In the genomic region with DNA sequence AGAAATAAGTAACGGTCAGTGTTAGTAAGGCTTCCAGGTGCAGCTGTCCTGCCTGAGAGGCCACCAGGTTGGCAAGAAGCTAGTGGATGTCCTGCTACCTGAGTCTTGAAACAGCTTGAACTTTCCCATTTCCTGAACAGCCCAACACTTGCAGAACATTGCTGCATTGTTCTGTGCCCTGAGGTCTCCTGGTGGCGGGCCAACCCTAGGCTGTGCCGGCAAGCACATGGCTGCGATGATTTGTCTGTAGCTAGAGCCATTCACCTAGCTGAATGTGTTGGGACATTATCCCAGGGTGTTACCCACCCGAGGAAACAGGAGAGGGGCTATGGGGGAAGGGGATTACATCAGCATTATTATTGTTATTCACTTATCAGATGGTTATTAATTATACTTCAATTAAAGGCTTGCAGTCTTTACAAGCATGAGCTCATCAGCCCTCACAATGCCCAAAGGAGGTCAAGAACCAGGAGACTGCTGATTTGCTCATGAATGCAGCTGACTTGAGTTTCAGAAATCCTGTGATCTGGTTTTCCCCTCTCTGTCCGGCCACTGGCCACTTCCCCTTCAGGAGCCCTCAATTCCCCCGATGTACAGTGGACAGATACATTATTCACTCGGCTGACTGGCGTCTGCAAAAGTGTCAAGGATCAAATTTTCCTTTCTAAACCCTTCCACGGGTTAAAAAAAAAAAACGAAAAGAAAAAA, we compare ENCODE assay signal across 12 cellular contexts.
A peak's percentile ranks its signal among the peaks of the same experiment; 100 is the strongest.
DNase-seq lines count a peak whose midpoint lies in the region; ATAC-seq and TF ChIP-seq lines count a peak whose summit lies in the region.
"Had no signal": no experiment of that assay in that cellular context is flagged by ENCODE, and none has a peak within 500 bp of the region (broad histone marks: within the 10 kb centered on the region; RNA-seq: fewer than 3 reads in every experiment).

No MANE protein-coding gene starts in this region.

- peak overlapping the region in 1 of 2 donors; percentile 34 for H3K9ac ChIP-seq in mucosa of rectum (ENCODE audit: low read depth in 1 of 2, low read length in 2 of 2)
- H3K9ac ChIP-seq in SK-N-SH = no peak overlapping the region

- 80% methylated on average over 9 of the region's 11 CpGs for WGBS in SK-N-SH (ENCODE audit: low lambda C conversion rate)

- DNase-seq in MG63 (peak; percentile 4), upper lobe of right lung (no peak), NOMO-1 (lab: John Stamatoyannopoulos, UW; ENCODE audit: unreplicated experiment in 2 of 2) (no peak), SK-N-SH (no peak)
- DNase-seq: activated CD4-positive, alpha-beta T cell treated with anti-CD3 and anti-CD28 coated beads for 48 hours; activated naive CD4-positive, alpha-beta T cell; DMS 273 treated with DMSO at 0.1 percent for 48 hours; NCI-H1092 treated with DMSO at 0.1 percent for 48 hours; stimulated activated CD4-positive, alpha-beta T cell treated with anti-CD3 and anti-CD28 coated beads, Interleukin-15, amount 100 ng/mL, for 24 hours had no signal

- H3K79me2 ChIP-seq in SK-N-SH (ENCODE audit: insufficient read depth) = no peaks in the 10 kb centered on the region

- no peaks in the 10 kb centered on the region for H4K20me1 ChIP-seq in SK-N-SH (ENCODE audit: insufficient read depth)

- CTCF ChIA-PET in SK-N-SH (lab: Yijun Ruan, JAX) = interaction anchor here (1.1 to 1.3 kb wide), 3 partner anchors 19 to 280 kb away, joined by 3 read pairs; no protein-coding TSS in a partner anchor

- intact Hi-C loops in upper lobe of right lung (cut with DNase I) = no loop called here

- TF ChIP-seq CTCF in upper lobe of right lung (IDR thresholded peaks at IDR 0.05) (no peak), SK-N-SH (IDR thresholded peaks at IDR 0.05) (no peak)

- POLR2A ChIA-PET in SK-N-SH (lab: Yijun Ruan, JAX) = no interaction called here

- H2AFZ ChIP-seq in SK-N-SH (ENCODE audit: low read depth) = no peak overlapping the region

- ATAC-seq in esophagus mucosa (peak; percentile 30), upper lobe of right lung (peak; percentile 58), GM18870 (IDR thresholded peaks at IDR 0.05; ENCODE audit: unreplicated experiment) (no peak)

- H3K4me1 ChIP-seq in mucosa of rectum (ENCODE audit: control insufficient read depth in 2 of 2, insufficient read depth in 2 of 2, low read length in 2 of 2) = peaks cover 44 to 63% of the 10 kb centered on the region in 2 donors
- no peaks in the 10 kb centered on the region for H3K4me1 ChIP-seq in upper lobe of right lung
- H3K4me1 ChIP-seq in SK-N-SH (ENCODE audit: control insufficient read depth in 1 of 2, insufficient read depth in 2 of 2, low read depth in 1 of 2, low read length in 1 of 2) = peaks cover 14 to 27% of the 10 kb centered on the region in 2 experiments; a peak in 3 of 4 replicates

- H3K9me3 ChIP-seq in MG63 (no peaks in the 10 kb centered on the region), mucosa of rectum (ENCODE audit: control insufficient read depth in 2 of 2, low read length in 2 of 2) (no peaks in the 10 kb centered on the region), upper lobe of right lung (no peaks in the 10 kb centered on the region), SK-N-SH (no peaks in the 10 kb centered on the region)

- TF ChIP-seq EP300 in SK-N-SH (IDR thresholded peaks at IDR 0.05; ENCODE audit: borderline replicate concordance in 1 of 2, low read depth in 1 of 2, low read length in 1 of 2) = no peak

- H3K27ac ChIP-seq in mucosa of rectum (ENCODE audit: low read depth in 2 of 2, low read length in 2 of 2) = peak overlapping the region; percentile 87 to 88
- no peak overlapping the region for H3K27ac ChIP-seq in upper lobe of right lung
- no peak overlapping the region for H3K27ac ChIP-seq in SK-N-SH (ENCODE audit: low read depth in 2 of 2, low read length in 1 of 2)

- TF ChIP-seq RAD21 in SK-N-SH (IDR thresholded peaks at IDR 0.05; ENCODE audit: low read length) = no peak

- H3K27me3 ChIP-seq in MG63 (no peaks in the 10 kb centered on the region), mucosa of rectum (ENCODE audit: control insufficient read depth in 2 of 2, insufficient read depth in 2 of 2, low read length in 2 of 2) (no peaks in the 10 kb centered on the region), upper lobe of right lung (no peaks in the 10 kb centered on the region), SK-N-SH (ENCODE audit: insufficient read depth) (no peaks in the 10 kb centered on the region)

- H3K4me3 ChIP-seq in MG63 (no peak overlapping the region), mucosa of rectum (ENCODE audit: low read length in 2 of 2) (peak overlapping the region; percentile 14 to 57), upper lobe of right lung (no peak overlapping the region), SK-N-SH (ENCODE audit: low read depth in 2 of 2, low read length in 1 of 2) (no peak overlapping the region)

- H3K4me2 ChIP-seq in SK-N-SH = no peak overlapping the region

- H3K36me3 ChIP-seq in MG63 (no peaks in the 10 kb centered on the region), mucosa of rectum (ENCODE audit: control insufficient read depth in 2 of 2, insufficient read depth in 2 of 2, low read length in 2 of 2) (no peaks in the 10 kb centered on the region), upper lobe of right lung (no peaks in the 10 kb centered on the region), SK-N-SH (replicated peaks in 1 of 2; ENCODE audit: control insufficient read depth in 1 of 2, insufficient read depth in 2 of 2, low read length in 1 of 2) (no peaks in the 10 kb centered on the region)

- H3F3A ChIP-seq in SK-N-SH (replicated peaks; ENCODE audit: insufficient read depth) = peaks cover 8% of the 10 kb centered on the region

- H3K9me2 ChIP-seq in SK-N-SH = no peaks in the 10 kb centered on the region

TF ChIP-seq in SK-N-SH, 30 proteins besides CTCF, POLR2A, EP300 and RAD21 (continues in another document):
- TF ChIP-seq TEAD4 (IDR thresholded peaks at IDR 0.05; ENCODE audit: borderline replicate concordance, insufficient read depth) (no peak), PBX3 (IDR thresholded peaks at IDR 0.05) (no peak), GATA2 (CRISPR knock-in tag; IDR thresholded peaks at IDR 0.05) (no peak), FOXJ3 (CRISPR knock-in tag; IDR thresholded peaks at IDR 0.05) (no peak), NRF1 (IDR thresholded peaks at IDR 0.05; ENCODE audit: low read depth, low read length) (no peak), REST (IDR thresholded peaks at IDR 0.05; ENCODE audit: low read depth, low read length) (no peak), RCOR1 (IDR thresholded peaks at IDR 0.05; ENCODE audit: low read length) (no peak), TAF1 (IDR thresholded peaks at IDR 0.05; ENCODE audit: borderline replicate concordance, low read depth, low read length) (no peak), TCF12 (IDR thresholded peaks at IDR 0.05) (no peak), RFX5 (IDR thresholded peaks at IDR 0.05; ENCODE audit: low read length) (no peak), YY1 (IDR thresholded peaks at IDR 0.05; ENCODE audit: low read depth) (no peak), FOSL2 (IDR thresholded peaks at IDR 0.05; ENCODE audit: borderline replicate concordance, low read depth) (no peak), CHD2 (IDR thresholded peaks at IDR 0.05; ENCODE audit: low read length, partially characterized antibody) (no peak)
- TF ChIP-seq, protein P1, sequence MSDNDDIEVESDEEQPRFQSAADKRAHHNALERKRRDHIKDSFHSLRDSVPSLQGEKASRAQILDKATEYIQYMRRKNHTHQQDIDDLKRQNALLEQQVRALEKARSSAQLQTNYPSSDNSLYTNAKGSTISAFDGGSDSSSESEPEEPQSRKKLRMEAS (IDR thresholded peaks at IDR 0.05; ENCODE audit: low read depth) = no peak
- TF ChIP-seq, protein P2, sequence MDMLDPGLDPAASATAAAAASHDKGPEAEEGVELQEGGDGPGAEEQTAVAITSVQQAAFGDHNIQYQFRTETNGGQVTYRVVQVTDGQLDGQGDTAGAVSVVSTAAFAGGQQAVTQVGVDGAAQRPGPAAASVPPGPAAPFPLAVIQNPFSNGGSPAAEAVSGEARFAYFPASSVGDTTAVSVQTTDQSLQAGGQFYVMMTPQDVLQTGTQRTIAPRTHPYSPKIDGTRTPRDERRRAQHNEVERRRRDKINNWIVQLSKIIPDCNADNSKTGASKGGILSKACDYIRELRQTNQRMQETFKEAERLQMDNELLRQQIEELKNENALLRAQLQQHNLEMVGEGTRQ (IDR thresholded peaks at IDR 0.05; ENCODE audit: borderline replicate concordance, low read depth, low read length) = no peak

Comparison
In these comparisons a context has a peak if more than half of its experiments do, and no peak if none do; other contexts are left out.
1. H3K4me3 ChIP-seq: peak in mucosa of rectum (2 of 2); none in MG63 (single experiment), upper lobe of right lung (single experiment) and SK-N-SH (0 of 2).
2. H3K27ac ChIP-seq: peak in mucosa of rectum (2 of 2); none in upper lobe of right lung (single experiment) and SK-N-SH (0 of 2).